Comparison of ENCODE assay signal across 8 cellular contexts in the genomic region with DNA sequence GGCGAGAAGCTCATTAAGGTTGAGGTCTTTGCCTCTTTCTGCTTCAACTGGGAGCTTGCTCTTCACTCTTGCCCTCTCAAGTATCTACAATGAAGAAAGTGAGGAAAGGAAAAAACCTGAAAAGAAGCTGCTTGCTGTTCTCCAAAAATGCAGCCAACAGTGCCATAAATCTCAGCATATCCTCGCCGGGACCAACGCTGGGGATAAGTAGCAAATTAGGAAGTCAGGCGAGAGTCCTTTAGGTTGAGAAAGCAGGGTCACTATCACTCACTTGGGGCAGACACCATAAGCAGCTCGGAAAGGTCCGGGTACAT. TPM values are rescaled to one million over a fixed set of nuclear protein-coding genes. Genes with fewer than 3 reads are reported as not detected.
DNase-seq lines count a peak whose midpoint lies in the region; ATAC-seq, FAIRE-seq and TF ChIP-seq lines count a peak whose summit lies in the region.

No MANE protein-coding gene starts in this region.

- H3K4me1 ChIP-seq in astrocyte (ENCODE audit: insufficient read depth, low read length) = peaks cover 15% of the 10 kb centered on the region
- peaks cover 5 to 13% of the 10 kb centered on the region in 2 donors for H3K4me1 ChIP-seq in lung (ENCODE audit: control insufficient read depth in 2 of 2, insufficient read depth in 2 of 2, low read length in 2 of 2)

- peak overlapping the region; percentile 97 for H3K27ac Mint-ChIP-seq in astrocyte (ENCODE audit: unreplicated experiment)

- H3K9me3 ChIP-seq in astrocyte (ENCODE audit: insufficient read depth, low read depth, low read length) (no peaks in the 10 kb centered on the region), lung (ENCODE audit: control insufficient read depth in 2 of 2, insufficient read depth in 1 of 2, low read length in 1 of 2) (no peaks in the 10 kb centered on the region)

- WGBS in lung, 2 donors = 0% methylated on average over 7 of the region's 7 CpGs

- peak overlapping the region; percentile 96 for H3K4me2 ChIP-seq in astrocyte (ENCODE audit: low read length)

- H3K36me3 ChIP-seq in GM06990 (ENCODE audit: control insufficient read depth, insufficient read depth, low read length) = no peaks in the 10 kb centered on the region
- H3K36me3 ChIP-seq in astrocyte (ENCODE audit: insufficient read depth, low read length) = no peaks in the 10 kb centered on the region
- H3K36me3 ChIP-seq in lung (ENCODE audit: control insufficient read depth in 2 of 2, insufficient read depth in 2 of 2, low read length in 2 of 2) = no peaks in the 10 kb centered on the region

- peaks cover 2% of the 10 kb centered on the region for H3K4me1 Mint-ChIP-seq in astrocyte (ENCODE audit: low read depth, unreplicated experiment)

- H3K79me2 ChIP-seq in astrocyte (ENCODE audit: insufficient read depth, low read length) = peaks cover 54% of the 10 kb centered on the region

- H3K4me3 Mint-ChIP-seq in astrocyte (ENCODE audit: unreplicated experiment) = peak overlapping the region; percentile 99

- H3K27me3 Mint-ChIP-seq in astrocyte (ENCODE audit: low read depth, unreplicated experiment) = no peaks in the 10 kb centered on the region

- FAIRE-seq in astrocyte (lab: Jason Lieb, UNC) = no peak

- peak overlapping the region; percentile 67 for H3K4me3 ChIP-seq in GM06990 (replicated peaks; ENCODE audit: low read depth, low read length)
- H3K4me3 ChIP-seq in astrocyte (ENCODE audit: insufficient read depth, low read depth, low read length) = peak overlapping the region; percentile 100
- peak overlapping the region; percentile 90 for H3K4me3 ChIP-seq in lung

- peaks cover 11% of the 10 kb centered on the region for H4K20me1 ChIP-seq in astrocyte (ENCODE audit: insufficient read depth, low read length)

- H3K27ac ChIP-seq in astrocyte (ENCODE audit: low read depth, low read length) = peak overlapping the region; percentile 84
- peak overlapping the region; percentile 91 to 95 for H3K27ac ChIP-seq in lung (ENCODE audit: low read depth in 1 of 2, low read length in 1 of 2)

- peak overlapping the region; percentile 97 for H3K9ac ChIP-seq in astrocyte (ENCODE audit: low read length)

- peak; percentile 25 for ATAC-seq in HG03139 (IDR thresholded peaks at IDR 0.05; ENCODE audit: unreplicated experiment)
- no peak for ATAC-seq in lung (ENCODE audit: insufficient read depth, low FRiP score)

- no peaks in the 10 kb centered on the region for H3K36me3 Mint-ChIP-seq in astrocyte (ENCODE audit: low read depth, unreplicated experiment)

- TF ChIP-seq CTCF in GM06990 (IDR thresholded peaks at IDR 0.05; ENCODE audit: insufficient read depth, low read length, poor library complexity, severe bottlenecking) (no peak), astrocyte (IDR thresholded peaks at IDR 0.05; ENCODE audit: insufficient read depth, low read depth, low read length) (no peak), lung (IDR thresholded peaks at IDR 0.05; ENCODE audit: control extremely low read depth, extremely low read depth) (no peak)

- no peaks in the 10 kb centered on the region for H3K9me3 Mint-ChIP-seq in astrocyte (ENCODE audit: unreplicated experiment)

- H3K27me3 ChIP-seq in GM06990 (replicated peaks; ENCODE audit: control insufficient read depth, insufficient read depth, low read length) (no peaks in the 10 kb centered on the region), astrocyte (ENCODE audit: insufficient read depth, low read length) (no peaks in the 10 kb centered on the region), lung (ENCODE audit: control insufficient read depth, insufficient read depth) (no peaks in the 10 kb centered on the region)

- H2AFZ ChIP-seq in astrocyte (ENCODE audit: low read depth, low read length) = peak overlapping the region; percentile 78

- DNase-seq in GM06990 (ENCODE audit: extremely low read depth, insufficient read length) = no peak
- DNase-seq in astrocyte (ENCODE audit: low read depth) = no peak
- no peak for DNase-seq in lung (ENCODE audit: low spot score)
- no peak for DNase-seq in superior temporal gyrus (ENCODE audit: extremely low spot score)
- DNase-seq in hippocampal formation (lab: John Stamatoyannopoulos, UW) = no peak
- DNase-seq in NCI-H1436 treated with DMSO at 0.1 percent for 48 hours (lab: John Stamatoyannopoulos, UW) = no peak
- DNase-seq in COR-L47 (lab: John Stamatoyannopoulos, UW) = no peak

RNA-seq across cellular contexts. Expression of gene NUP155, which starts 0.4 kb away (rescaled TPM):
- 26.7 and 28.8 TPM in 2 replicates for total RNA-seq in astrocyte
- 10 to 100 TPM; 19.1 to 35.4 TPM for total RNA-seq in lung
- 1 to 10 TPM; 3.3 to 5.2 TPM for polyA plus RNA-seq in lung

RNA-seq across cellular contexts. Expression of gene WDR70, which starts 8.6 kb away (rescaled TPM):
- total RNA-seq in astrocyte (31.3 and 34.7 TPM in 2 replicates), lung (10 to 100 TPM; 27.1 to 57.8 TPM)
- 10 to 100 TPM; 11.0 to 25.3 TPM for polyA plus RNA-seq in lung
